Comparison of ENCODE assay signal across 29 cellular contexts in genomic region chr12:61757831-61758505, GRCh38.
DNase-seq lines count a peak whose midpoint lies in the region; ATAC-seq and TF ChIP-seq lines count a peak whose summit lies in the region.
"Had no signal": no experiment of that assay in that cellular context is flagged by ENCODE, and none has a peak within 500 bp of the region (broad histone marks: within the 10 kb centered on the region; RNA-seq: fewer than 3 reads in every experiment).

No MANE protein-coding gene starts in this region.

- no peaks in the 10 kb centered on the region for H3K36me3 ChIP-seq in left lung
- H3K36me3 ChIP-seq: BLaER1 treated with 17β-estradiol and CSF1 and Interleukin-3, amounts not matched to agents 10 nM and 100 nM; esophagus squamous epithelium; vagina had no signal

- peak; percentile 41 for ATAC-seq in left lung
- ATAC-seq: activated CD4-positive, alpha-beta T cell treated with anti-CD3 and anti-CD28 coated beads for 36 hours; activated naive CD8-positive, alpha-beta T cell treated with anti-CD3 and anti-CD28 coated beads, Interleukin-2, amount 50 U/mL, for 24 hours; K562; naive thymus-derived CD8-positive, alpha-beta T cell; T-helper 17 cell had no signal

- TF ChIP-seq CTCF in AG10803 (conservative IDR thresholded peaks at IDR 0.05; ENCODE audit: low read length) (no peak), choroid plexus epithelial cell (conservative IDR thresholded peaks at IDR 0.05; ENCODE audit: low read depth, low read length) (no peak), left lung (IDR thresholded peaks at IDR 0.05) (no peak)

- no peaks in the 10 kb centered on the region for H3K4me1 ChIP-seq in left lung
- H3K4me1 ChIP-seq: esophagus squamous epithelium, testis, vagina had no signal

- H3K27ac ChIP-seq in left lung: no peak overlapping the region
- H3K27ac ChIP-seq: BLaER1 treated with 17β-estradiol and CSF1 and Interleukin-3, amounts not matched to agents 10 nM and 100 nM; esophagus squamous epithelium; testis; vagina had no signal

- DNase-seq in AG10803 (ENCODE audit: low read depth) (peak; percentile 11), NCI-H82 treated with DMSO at 0.1 percent for 48 hours (lab: John Stamatoyannopoulos, UW; ENCODE audit: unreplicated experiment) (peak; percentile 57), choroid plexus epithelial cell (ENCODE audit: low read depth) (peak; percentile 21), left lung (no peak), SIG-M5 treated with dmso at 0.1 percent for 504 hours (lab: John Stamatoyannopoulos, UW; ENCODE audit: unreplicated experiment) (no peak), middle frontal gyrus (ENCODE audit: extremely low spot score, low spot score) (no peak), NCI-H2227 (lab: John Stamatoyannopoulos, UW; ENCODE audit: unreplicated experiment) (no peak)
- no peak for DNase-seq in activated CD4-positive, CD25-positive, alpha-beta regulatory T cell (lab: John Stamatoyannopoulos, UW)
- DNase-seq: ACHN; activated CD4-positive, alpha-beta T cell treated with anti-CD3 and anti-CD28 coated beads for 36 hours; activated gamma-delta T cell treated with Interleukin-2 at 50 U/mL for 16 hours; activated naive CD8-positive, alpha-beta T cell treated with anti-CD3 and anti-CD28 coated beads, Interleukin-2, amount 50 U/mL, for 24 hours; Calu3; cortex of kidney; esophagus squamous epithelium; left cardiac atrium; naive thymus-derived CD8-positive, alpha-beta T cell; NCI-H1436; NCI-H510A treated with DMSO at 0.1 percent for 48 hours; RPMI8226; SK-N-SH; stimulated activated CD4-positive, alpha-beta T cell treated with anti-CD3 and anti-CD28 coated beads, Interleukin-12 subunit alpha, Interleukin-12 subunit beta, amount 100 ng/mL, for 4 hours; stimulated activated CD4-positive, alpha-beta T cell treated with anti-CD3 and anti-CD28 coated beads, Interleukin-4, amount 100 ng/mL, for 24 hours; stimulated activated naive CD4-positive, alpha-beta T cell treated with Interleukin-2 at 50 U/mL for 16 hours; T-helper 17 cell; testis had no signal

- no peaks in the 10 kb centered on the region for H3K9me3 ChIP-seq in left lung
- H3K9me3 ChIP-seq: esophagus squamous epithelium, SK-N-SH, testis, vagina had no signal

- H3K4me3 ChIP-seq in AG10803 (ENCODE audit: low read length): no peak overlapping the region
- no peak overlapping the region for H3K4me3 ChIP-seq in choroid plexus epithelial cell (ENCODE audit: low read depth, low read length)
- no peak overlapping the region for H3K4me3 ChIP-seq in left lung
- H3K4me3 ChIP-seq: BLaER1 treated with 17β-estradiol and CSF1 and Interleukin-3, amounts not matched to agents 10 nM and 100 nM; esophagus squamous epithelium; K562; testis; vagina had no signal

- no peaks in the 10 kb centered on the region for H3K27me3 ChIP-seq in left lung
- H3K27me3 ChIP-seq: BLaER1 treated with 17β-estradiol and CSF1 and Interleukin-3, amounts not matched to agents 10 nM and 100 nM; esophagus squamous epithelium; testis; vagina had no signal

- intact Hi-C loops in left lung (cut with DNase I): no loop called here

Comparison
In these comparisons a context has a peak if more than half of its experiments do, and no peak if none do; other contexts are left out.
1. DNase-seq: peak in AG10803 (single experiment), NCI-H82 treated with DMSO at 0.1 percent for 48 hours (single experiment) and choroid plexus epithelial cell (single experiment); none in left lung (0 of 2), SIG-M5 treated with dmso at 0.1 percent for 504 hours (single experiment), activated CD4-positive, CD25-positive, alpha-beta regulatory T cell (0 of 4), middle frontal gyrus (single experiment) and NCI-H2227 (single experiment).